In genomic region chr12:53005986-53006809, GRCh38 we compare ENCODE assay signal across 8 cellular contexts. TPM values are rescaled to one million over a fixed set of nuclear protein-coding genes. Genes with fewer than 3 reads are reported as not detected.
A peak's percentile ranks its signal among the peaks of the same experiment; 100 is the strongest.
DNase-seq lines count a peak whose midpoint lies in the region; ATAC-seq and TF ChIP-seq lines count a peak whose summit lies in the region.

Gene EIF4B, plus strand, starts transcription at chr12:53006456. Its CDS starts 28 bp downstream, at chr12:53006484.

- TF ChIP-seq POLR2A in gastroesophageal sphincter (IDR thresholded peaks at IDR 0.05): peak; percentile 32 to 44

- TF ChIP-seq EP300 in SK-N-SH (IDR thresholded peaks at IDR 0.05; ENCODE audit: borderline replicate concordance in 1 of 2, low read depth in 1 of 2, low read length in 1 of 2) (no peak), gastroesophageal sphincter (IDR thresholded peaks at IDR 0.05) (no peak)

- peak within 1 kb of the TSS; percentile 62 to 97 for H3K4me3 ChIP-seq in SK-N-SH (ENCODE audit: low read depth in 2 of 2, low read length in 1 of 2)
- peak within 1 kb of the TSS; percentile 83 to 94 for H3K4me3 ChIP-seq in gastroesophageal sphincter

- no peaks in the 10 kb centered on the region for H3K9me2 ChIP-seq in SK-N-SH

- TF ChIP-seq CTCF in SK-N-SH (IDR thresholded peaks at IDR 0.05): no peak
- no peak for TF ChIP-seq CTCF in gastroesophageal sphincter (IDR thresholded peaks at IDR 0.05)

- H2AFZ ChIP-seq in SK-N-SH (ENCODE audit: low read depth): peak within 1 kb of the TSS; percentile 88

- H4K20me1 ChIP-seq in SK-N-SH (ENCODE audit: insufficient read depth): peaks cover 43% of the 10 kb centered on the region

- peak within 1 kb of the TSS; percentile 89 for H3K4me2 ChIP-seq in SK-N-SH

- CTCF ChIA-PET in SK-N-SH (lab: Yijun Ruan, JAX): interaction anchor here (0.7 to 2.1 kb wide), 6 partner anchors 20 to 289 kb away, joined by 3 to 10 read pairs (median 4); partner anchors contain the start of gene PFDN5

- peak; percentile 92 for ATAC-seq in HG02571 (IDR thresholded peaks at IDR 0.05; ENCODE audit: unreplicated experiment)
- ATAC-seq in gastroesophageal sphincter: peak; percentile 97

- peak; percentile 99 for DNase-seq in GM04504 (ENCODE audit: low read depth)
- peak; percentile 99 for DNase-seq in NCI-H1048 (lab: John Stamatoyannopoulos, UW)
- peak; percentile 95 for DNase-seq in SK-N-SH
- DNase-seq in activated naive CD4-positive, alpha-beta T cell treated with anti-CD3 and anti-CD28 coated beads, Interleukin-2, amount 50 U/mL, for 16 hours: peak; percentile 100
- DNase-seq in non-pigmented ciliary epithelial cell (ENCODE audit: low read depth): peak; percentile 98
- peak; percentile 98 for DNase-seq in superior temporal gyrus (ENCODE audit: extremely low spot score)

- TF ChIP-seq RAD21 in SK-N-SH (IDR thresholded peaks at IDR 0.05; ENCODE audit: low read length): no peak

- H3K27ac ChIP-seq in SK-N-SH (ENCODE audit: low read depth in 2 of 2, low read length in 1 of 2): peak within 1 kb of the TSS; percentile 90 to 92
- H3K27ac ChIP-seq in gastroesophageal sphincter: peak within 1 kb of the TSS; percentile 66 to 95 (median 88)

- H3K4me1 ChIP-seq in SK-N-SH (ENCODE audit: control insufficient read depth in 1 of 2, insufficient read depth in 2 of 2, low read depth in 1 of 2, low read length in 1 of 2): peaks cover 14 to 19% of the 10 kb centered on the region in 2 experiments; a peak in 3 of 4 replicates
- H3K4me1 ChIP-seq in gastroesophageal sphincter: peaks cover 3 to 58% (median 32%) of the 10 kb centered on the region in 3 donors

- H3K9me3 ChIP-seq in SK-N-SH: no peaks in the 10 kb centered on the region
- H3K9me3 ChIP-seq in gastroesophageal sphincter: no peaks in the 10 kb centered on the region

- peaks cover 59% of the 10 kb centered on the region for H3K79me2 ChIP-seq in SK-N-SH (ENCODE audit: insufficient read depth)

- POLR2A ChIA-PET in SK-N-SH (lab: Yijun Ruan, JAX): interaction anchor here (0.8 to 1.8 kb wide), 5 partner anchors 11 to 175 kb away, joined by 3 to 8 read pairs (median 3); partner anchors contain the start of gene CSAD

- H3K36me3 ChIP-seq in SK-N-SH (replicated peaks in 1 of 2; ENCODE audit: control insufficient read depth in 1 of 2, insufficient read depth in 2 of 2, low read length in 1 of 2) (peaks cover 11 to 30% of the 10 kb centered on the region in 2 experiments), gastroesophageal sphincter (peaks cover 0 to 7% of the 10 kb centered on the region in 2 donors)

- peaks cover 7% of the 10 kb centered on the region for H3F3A ChIP-seq in SK-N-SH (replicated peaks; ENCODE audit: insufficient read depth)

- H3K27me3 ChIP-seq in SK-N-SH (ENCODE audit: insufficient read depth) (no peaks in the 10 kb centered on the region), gastroesophageal sphincter (peaks cover 1% of the 10 kb centered on the region)

- under 1% methylated on average over 41 of the region's 64 CpGs for WGBS in SK-N-SH (ENCODE audit: low lambda C conversion rate)
- 0% methylated on average over 23 to 42 of the region's 64 CpGs for WGBS in gastroesophageal sphincter (ENCODE audit: low coverage in 1 of 2), 2 donors

- peak within 1 kb of the TSS; percentile 93 for H3K9ac ChIP-seq in SK-N-SH

TF ChIP-seq in SK-N-SH, 30 proteins besides CTCF, POLR2A, EP300 and RAD21:
- TF ChIP-seq IRF3 (IDR thresholded peaks at IDR 0.05; ENCODE audit: low read depth, low read length) (no peak), TCF12 (IDR thresholded peaks at IDR 0.05) (peak; percentile 27; the same call in 1 of the 2 replicates), SIN3A (IDR thresholded peaks at IDR 0.05; ENCODE audit: borderline replicate concordance, low read depth, low read length) (no peak; the same call in 1 of the 2 replicates), MEF2A (IDR thresholded peaks at IDR 0.05; ENCODE audit: borderline replicate concordance, low read depth) (no peak), YY1 (IDR thresholded peaks at IDR 0.05; ENCODE audit: low read depth) (peak; percentile 97), FOXM1 (IDR thresholded peaks at IDR 0.05; ENCODE audit: low read depth) (no peak), RXRA (IDR thresholded peaks at IDR 0.05; ENCODE audit: borderline replicate concordance, low read depth) (no peak), MXI1 (IDR thresholded peaks at IDR 0.05; ENCODE audit: low read depth, low read length) (peak; percentile 98), USF2 (IDR thresholded peaks at IDR 0.05; ENCODE audit: borderline replicate concordance, low read depth, low read length) (peak; percentile 60; the same call in 1 of the 2 replicates), NFIC (IDR thresholded peaks at IDR 0.05; ENCODE audit: borderline replicate concordance) (peak; percentile 33; the same call in 1 of the 2 replicates), JUND (IDR thresholded peaks at IDR 0.05) (no peak), POLR2AphosphoS5 (IDR thresholded peaks at IDR 0.05; ENCODE audit: low read depth, low read length) (peak; percentile 75), GABPA (IDR thresholded peaks at IDR 0.05; ENCODE audit: low read depth) (peak; percentile 72), RFX5 (IDR thresholded peaks at IDR 0.05; ENCODE audit: low read length) (no peak), NRF1 (IDR thresholded peaks at IDR 0.05; ENCODE audit: low read depth, low read length) (peak; percentile 80), GATA2 (CRISPR knock-in tag; IDR thresholded peaks at IDR 0.05) (no peak), EZH2phosphoT487 (IDR thresholded peaks at IDR 0.05; ENCODE audit: borderline replicate concordance, low read depth) (no peak), SMC3 (IDR thresholded peaks at IDR 0.05; ENCODE audit: low read depth, low read length) (no peak), TAF1 (IDR thresholded peaks at IDR 0.05; ENCODE audit: borderline replicate concordance, low read depth, low read length) (peak; percentile 92), FOSL2 (IDR thresholded peaks at IDR 0.05; ENCODE audit: borderline replicate concordance, low read depth) (no peak), CHD2 (IDR thresholded peaks at IDR 0.05; ENCODE audit: low read length, partially characterized antibody) (peak; percentile 93), ELF1 (IDR thresholded peaks at IDR 0.05) (peak; percentile 60; the same call in 1 of the 2 replicates), TEAD4 (IDR thresholded peaks at IDR 0.05; ENCODE audit: borderline replicate concordance, insufficient read depth) (no peak), USF1 (IDR thresholded peaks at IDR 0.05; ENCODE audit: borderline replicate concordance, low read depth) (peak; percentile 94)
- TF ChIP-seq, protein P1, sequence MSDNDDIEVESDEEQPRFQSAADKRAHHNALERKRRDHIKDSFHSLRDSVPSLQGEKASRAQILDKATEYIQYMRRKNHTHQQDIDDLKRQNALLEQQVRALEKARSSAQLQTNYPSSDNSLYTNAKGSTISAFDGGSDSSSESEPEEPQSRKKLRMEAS (IDR thresholded peaks at IDR 0.05; ENCODE audit: low read depth): peak; percentile 90

RNA-seq across cellular contexts. Expression of gene EIF4B, which starts in this region (rescaled TPM):
- polyA plus RNA-seq in SK-N-SH (2012; rRNA removed): 267 and 292 TPM in 2 replicates
- polyA plus RNA-seq in SK-N-SH (2012; cell fraction: cytosol; rRNA removed): 346 and 371 TPM in 2 replicates
- 127 and 164 TPM in 2 replicates for polyA plus RNA-seq in SK-N-SH (2012; cell fraction: nucleus; rRNA removed)
- 100 to 1,000 TPM; 521 to 701 (median 591) TPM for total RNA-seq in gastroesophageal sphincter

Comparison
In these comparisons a context has a peak if more than half of its experiments do, and no peak if none do; other contexts are left out.
1. Peak in every context shown above with its lines: DNase-seq, ATAC-seq, H3K4me3 ChIP-seq and H3K27ac ChIP-seq.